Comparison of ENCODE assay signal across 8 cellular contexts in genomic region chr7:151083071-151083823, GRCh38. TPM values are rescaled to one million over a fixed set of nuclear protein-coding genes. Genes with fewer than 3 reads are reported as not detected.
A peak's percentile ranks its signal among the peaks of the same experiment; 100 is the strongest.
DNase-seq lines count a peak whose midpoint lies in the region; ATAC-seq, FAIRE-seq and TF ChIP-seq lines count a peak whose summit lies in the region.

Gene TMUB1, minus strand, starts transcription at chr7:151083493. Its CDS starts 930 bp downstream, at chr7:151082563.

- H3K36me3 Mint-ChIP-seq in brain: no peaks in the 10 kb centered on the region

- H3K4me3 Mint-ChIP-seq in brain: peak within 1 kb of the TSS; percentile 92 to 97 (median 92)

- no peak for ATAC-seq in GM18870 (IDR thresholded peaks at IDR 0.05; ENCODE audit: unreplicated experiment)

- peak; percentile 77 for FAIRE-seq in GM12892 (lab: Jason Lieb, UNC)

- peak within 1 kb of the TSS; percentile 90 to 96 (median 94) for H3K27ac Mint-ChIP-seq in brain

- TF ChIP-seq CTCF in HFF-Myc (IDR thresholded peaks at IDR 0.05; ENCODE audit: low read depth, low read length, missing control alignments) (no peak), brain (conservative IDR thresholded peaks at IDR 0.05) (no peak)

- DNase-seq in GM12892 (ENCODE audit: insufficient read length) (peak; percentile 83), HFF-Myc (ENCODE audit: extremely low read depth, low read depth) (no peak), NCI-H1092 (lab: John Stamatoyannopoulos, UW) (peak; percentile 61), UCSD-AML1 (lab: John Stamatoyannopoulos, UW; ENCODE audit: unreplicated experiment) (peak; percentile 65), islet precursor cell (peak; percentile 82)
- DNase-seq in stimulated activated CD4-positive, alpha-beta T cell treated with anti-CD3 and anti-CD28 coated beads, Interleukin-15, amount 100 ng/mL, for 1 hour (ENCODE audit: low read depth in 1 of 2, low spot score in 1 of 2): peak; percentile 66 to 74

- H3K9me3 Mint-ChIP-seq in brain: no peaks in the 10 kb centered on the region

- peak within 1 kb of the TSS; percentile 64 for H3K4me3 ChIP-seq in HFF-Myc (replicated peaks; ENCODE audit: low read depth, low read length)

- no peak; the same call in 1 of the 2 replicates for TF ChIP-seq POLR2A in GM12892 (IDR thresholded peaks at IDR 0.05; ENCODE audit: low read depth, low read length)

- peaks cover 60% of the 10 kb centered on the region for H3K4me1 Mint-ChIP-seq in brain

- peaks cover 14% of the 10 kb centered on the region for H3K27me3 Mint-ChIP-seq in brain

RNA-seq across cellular contexts. Expression of gene TMUB1, which starts in this region (rescaled TPM):
- 12.0 TPM for polyA plus RNA-seq in GM12892 (2012; ENCODE audit: missing spikeins)
- polyA plus RNA-seq in brain (ENCODE audit: insufficient read depth, low read depth, low replicate concordance): 80.0 TPM
